In genomic region chr1:172719066-172719627, GRCh38 we compare ENCODE assay signal across 14 cellular contexts.
DNase-seq lines count a peak whose midpoint lies in the region; ATAC-seq, FAIRE-seq and TF ChIP-seq lines count a peak whose summit lies in the region.
"Had no signal": no experiment of that assay in that cellular context is flagged by ENCODE, and none has a peak within 500 bp of the region (broad histone marks: within the 10 kb centered on the region; RNA-seq: fewer than 3 reads in every experiment).

No MANE protein-coding gene starts in this region.

- peak overlapping the region; percentile 28; the same call in 1 of the 2 replicates for H2AFZ ChIP-seq in KMS-11 (ENCODE audit: low read depth)
- peak overlapping the region; percentile 3; the same call in 1 of the 2 replicates for H2AFZ ChIP-seq in K562 (ENCODE audit: low read depth, low read length)
- H2AFZ ChIP-seq in GM23338: no peak overlapping the region

- no peak overlapping the region for H2BK120ac ChIP-seq in mesendoderm (ENCODE audit: low read depth, low read length)

- no peak overlapping the region for H4K8ac ChIP-seq in mesendoderm (ENCODE audit: low read depth, low read length)

- H3K4me1 ChIP-seq in KMS-11 (ENCODE audit: low read depth, poor library complexity, severe bottlenecking): peaks cover 5% of the 10 kb centered on the region
- peaks cover 3 to 22% of the 10 kb centered on the region in 2 experiments; a peak in 4 of 5 replicates for H3K4me1 ChIP-seq in K562 (replicated peaks in 1 of 2; ENCODE audit: control insufficient read depth in 2 of 2, insufficient read depth in 2 of 2, low read length in 2 of 2)
- H3K4me1 ChIP-seq in mesendoderm (ENCODE audit: control insufficient read depth, low read depth, low read length): no peaks in the 10 kb centered on the region
- peaks cover 0 to 8% (median 0%) of the 10 kb centered on the region in 4 donors for H3K4me1 ChIP-seq in right lobe of liver
- peaks cover 8% of the 10 kb centered on the region; the same call in 1 of the 2 replicates for H3K4me1 ChIP-seq in GM23338 (ENCODE audit: insufficient read depth)

- H3K9ac ChIP-seq in KMS-11 (no peak overlapping the region), K562 (ENCODE audit: insufficient read depth in 1 of 2, low read depth in 2 of 2, low read length in 2 of 2) (no peak overlapping the region), mesendoderm (ENCODE audit: low read length) (no peak overlapping the region)

- peaks cover 2% of the 10 kb centered on the region for H3K27me3 Mint-ChIP-seq in GM23338 (ENCODE audit: insufficient read depth, low read depth, poor library complexity)
- H3K27me3 Mint-ChIP-seq: stimulated activated memory B cell treated with anti-CD40 and anti-IgM and Interleukin-4, amounts not matched to agents 10 μg/mL and 1 μg/mL and 100 μg/mL, for 72 hours had no signal

- intact Hi-C loops in K562 (cut with micrococcal nuclease): loop anchor here (1.0 to 2.0 kb wide), 5 partner anchors 56 to 290 kb away; partner anchors contain the start of gene SUCO
- intact Hi-C loops in right lobe of liver (cut with DNase I): loop anchor here in 1 of 2 donors (10.0 kb wide), 1 partner anchor 264 kb away; no protein-coding TSS in a partner anchor

- peaks cover 19% of the 10 kb centered on the region for H3K4me1 Mint-ChIP-seq in GM23338

- no peaks in the 10 kb centered on the region for H3K9me1 ChIP-seq in K562 (ENCODE audit: control insufficient read depth, insufficient read depth, low read length)

- peaks cover 7% of the 10 kb centered on the region; the same call in 1 of the 2 replicates for H3K9me2 ChIP-seq in GM23338 (ENCODE audit: insufficient read depth)

- H3K79me2 ChIP-seq in KMS-11 (ENCODE audit: insufficient read depth, low read depth): no peaks in the 10 kb centered on the region
- H3K79me2 ChIP-seq in K562 (ENCODE audit: control insufficient read depth, insufficient read depth, low read length): no peaks in the 10 kb centered on the region
- H3K79me2 ChIP-seq in mesendoderm (ENCODE audit: control insufficient read depth, insufficient read depth, low read length): no peaks in the 10 kb centered on the region
- no peaks in the 10 kb centered on the region for H3K79me2 ChIP-seq in GM23338 (replicated peaks; ENCODE audit: insufficient read depth)

- peak; percentile 79 for FAIRE-seq in K562 (lab: Jason Lieb, UNC)

- no TSS peak for BruUV-seq in K562 (replicated peaks; lab: Mats Ljungman, UMichigan)

- peak in 1 of 2 experiments; percentile 27; a peak in 2 of 4 replicates for TF ChIP-seq RAD21 in K562 (CRISPR knock-in tag; conservative IDR thresholded peaks at IDR 0.05 in 1 of 2, IDR thresholded peaks at IDR 0.05 in 1 of 2)

- no peak overlapping the region for H3K56ac ChIP-seq in mesendoderm (ENCODE audit: low read length)

- no peak overlapping the region; the same call in 1 of the 2 replicates for H3K27ac Mint-ChIP-seq in GM23338
- H3K27ac Mint-ChIP-seq: B cell; stimulated activated memory B cell treated with anti-CD40 and anti-IgM and Interleukin-4, amounts not matched to agents 10 μg/mL and 1 μg/mL and 100 μg/mL, for 72 hours had no signal

- H3K9me3 ChIP-seq in K562 (replicated peaks; ENCODE audit: control insufficient read depth, insufficient read depth, low read depth, low read length) (no peaks in the 10 kb centered on the region), right lobe of liver (no peaks in the 10 kb centered on the region)

- WGBS in K562 (ENCODE audit: insufficient coverage, low coverage, missing lambda C conversion rate): 3% methylated on average over 6 of the region's 6 CpGs
- no CpG with 5 or more reads among the region's 6 CpGs for WGBS in mesendoderm (ENCODE audit: extremely low coverage, insufficient coverage, low lambda C conversion rate)
- WGBS in right lobe of liver (ENCODE audit: insufficient coverage, low coverage, low lambda C conversion rate, missing lambda C conversion rate): 57% methylated on average over 6 of the region's 6 CpGs

- H3K18ac ChIP-seq in mesendoderm (ENCODE audit: low read length): no peak overlapping the region

- no peaks in the 10 kb centered on the region for H3K9me3 Mint-ChIP-seq in GM23338
- H3K9me3 Mint-ChIP-seq: stimulated activated memory B cell treated with anti-CD40 and anti-IgM and Interleukin-4, amounts not matched to agents 10 μg/mL and 1 μg/mL and 100 μg/mL, for 72 hours had no signal

- H3K27ac ChIP-seq in KMS-11 (no peak overlapping the region), K562 (ENCODE audit: extremely low read depth, low read depth, low read length) (peak overlapping the region; percentile 1; the same call in 1 of the 3 replicates), mesendoderm (ENCODE audit: low read depth, low read length) (no peak overlapping the region), right lobe of liver (no peak overlapping the region), GM23338 (ENCODE audit: low read depth) (no peak overlapping the region)

- no peak overlapping the region for H3K23ac ChIP-seq in mesendoderm (ENCODE audit: low read length)

- no peaks in the 10 kb centered on the region for H3K79me1 ChIP-seq in mesendoderm (ENCODE audit: low read length)

- DNase-seq in ELR (ENCODE audit: low read depth) (peak; percentile 29), K562 (ENCODE audit: extremely low read depth in 1 of 4, low spot score in 3 of 4) (peak in 2 of 4 experiments; percentile 55 to 73), mesendoderm (no peak), right lobe of liver (no peak), GM23338 (ENCODE audit: low spot score) (no peak), ecto neural progenitor cell (ENCODE audit: low spot score) (no peak)
- DNase-seq: activated CD4-positive, CD25-positive, alpha-beta regulatory T cell; activated T-cell treated with anti-CD3 and anti-CD28 coated beads for 4 hours; islet precursor cell; stimulated activated CD4-positive, alpha-beta T cell treated with anti-CD3 and anti-CD28 coated beads, Interleukin-4, amount 100 ng/mL, for 24 hours had no signal

- no peaks in the 10 kb centered on the region for H4K20me1 ChIP-seq in KMS-11 (ENCODE audit: insufficient read depth)
- no peaks in the 10 kb centered on the region for H4K20me1 ChIP-seq in K562 (replicated peaks; ENCODE audit: control insufficient read depth, insufficient read depth, low read length)
- no peaks in the 10 kb centered on the region for H4K20me1 ChIP-seq in GM23338 (replicated peaks; ENCODE audit: insufficient read depth)

- H4K5ac ChIP-seq in mesendoderm (ENCODE audit: low read length): no peak overlapping the region

- no peak overlapping the region for H3K4me3 Mint-ChIP-seq in GM23338
- H3K4me3 Mint-ChIP-seq: B cell; stimulated activated memory B cell treated with anti-CD40 and anti-IgM and Interleukin-4, amounts not matched to agents 10 μg/mL and 1 μg/mL and 100 μg/mL, for 72 hours had no signal

- peak; percentile 46; the same call in 1 of the 2 replicates for TF ChIP-seq EP300 in K562 (IDR thresholded peaks at IDR 0.05; ENCODE audit: low read length)

- H3K4me3 ChIP-seq in KMS-11 (IDR thresholded peaks at IDR 0.05; ENCODE audit: insufficient read depth, low read depth, low read length) (no peak overlapping the region), K562 (no peak overlapping the region), mesendoderm (ENCODE audit: low read length) (no peak overlapping the region), right lobe of liver (no peak overlapping the region), GM23338 (no peak overlapping the region)

- no peak overlapping the region for H2BK15ac ChIP-seq in mesendoderm (replicated peaks; ENCODE audit: low read depth)

- H3K27me3 ChIP-seq in KMS-11 (ENCODE audit: insufficient read depth, low read depth): no peaks in the 10 kb centered on the region
- H3K27me3 ChIP-seq in K562 (ENCODE audit: control insufficient read depth in 2 of 2, insufficient read depth in 2 of 2, low read length in 2 of 2): no peaks in the 10 kb centered on the region
- H3K27me3 ChIP-seq in mesendoderm (ENCODE audit: insufficient read depth, low read length, poor library complexity): no peaks in the 10 kb centered on the region
- no peaks in the 10 kb centered on the region for H3K27me3 ChIP-seq in right lobe of liver
- no peaks in the 10 kb centered on the region for H3K27me3 ChIP-seq in GM23338 (ENCODE audit: insufficient read depth)

- TF ChIP-seq POLR2A in K562 (conservative IDR thresholded peaks at IDR 0.05) (no peak), right lobe of liver (IDR thresholded peaks at IDR 0.05) (no peak)

- in situ Hi-C loops in K562 (cut with MboI): no loop called here

- POLR2A ChIA-PET in K562 (lab: Yijun Ruan, JAX): interaction anchor here (0.6 to 1.2 kb wide), 3 partner anchors 11 to 215 kb away, joined by 3 to 5 read pairs (median 3); no protein-coding TSS in a partner anchor

- no peaks in the 10 kb centered on the region for H3K36me3 Mint-ChIP-seq in GM23338 (ENCODE audit: low read depth)
- H3K36me3 Mint-ChIP-seq: stimulated activated memory B cell treated with anti-CD40 and anti-IgM and Interleukin-4, amounts not matched to agents 10 μg/mL and 1 μg/mL and 100 μg/mL, for 72 hours had no signal

- no peak overlapping the region for H2BK5ac ChIP-seq in mesendoderm (ENCODE audit: low read length)

- ATAC-seq in K562 (peak; percentile 66), GM18520 (IDR thresholded peaks at IDR 0.05; ENCODE audit: unreplicated experiment) (no peak), right lobe of liver (no peak), GM23338 (no peak)
- ATAC-seq: stimulated activated memory B cell treated with anti-CD40 and anti-IgM and Interleukin-4, amounts not matched to agents 10 μg/mL and 1 μg/mL and 100 μg/mL, for 72 hours had no signal

- H3F3A ChIP-seq in GM23338 (replicated peaks; ENCODE audit: low read depth): no peaks in the 10 kb centered on the region

- peak overlapping the region; percentile 36 for H3K4ac ChIP-seq in mesendoderm (ENCODE audit: low read depth, low read length)

- TF ChIP-seq CTCF in KMS-11 (conservative IDR thresholded peaks at IDR 0.05; ENCODE audit: low read depth, low read length) (no peak), K562 (IDR thresholded peaks at IDR 0.05 in 2 of 3, conservative IDR thresholded peaks at IDR 0.05 in 1 of 3; ENCODE audit: insufficient read depth in 2 of 3, low read depth in 1 of 3, low read length in 3 of 3) (no peak), right lobe of liver (IDR thresholded peaks at IDR 0.05) (no peak), GM23338 (conservative IDR thresholded peaks at IDR 0.05; ENCODE audit: low read depth in 2 of 2) (no peak)

- CTCF ChIA-PET in K562 (lab: Yijun Ruan, JAX; ENCODE audit: low intra/inter-chr PET ratio): interaction anchor here (0.7 to 2.9 kb wide), 7 partner anchors 109 to 717 kb away, joined by 3 to 17 read pairs (median 3); no protein-coding TSS in a partner anchor

- H2AK5ac ChIP-seq in mesendoderm (ENCODE audit: low read length): no peak overlapping the region

- H3K4me2 ChIP-seq in KMS-11 (no peak overlapping the region), K562 (ENCODE audit: insufficient read depth, low read length) (0 out of 2 replicates have a peak overlapping the region, but pooled peaks have one; percentile 22), mesendoderm (ENCODE audit: low read length) (no peak overlapping the region), GM23338 (no peak overlapping the region)

- no peaks in the 10 kb centered on the region for H3K36me3 ChIP-seq in KMS-11 (ENCODE audit: insufficient read depth)
- H3K36me3 ChIP-seq in K562 (ENCODE audit: control insufficient read depth, insufficient read depth, low read length): no peaks in the 10 kb centered on the region
- no peaks in the 10 kb centered on the region for H3K36me3 ChIP-seq in mesendoderm (ENCODE audit: control insufficient read depth, insufficient read depth, low read length)
- no peaks in the 10 kb centered on the region for H3K36me3 ChIP-seq in right lobe of liver
- H3K36me3 ChIP-seq in GM23338 (ENCODE audit: insufficient read depth): no peaks in the 10 kb centered on the region
